Comparison of ENCODE assay signal across 10 cellular contexts in the genomic region with DNA sequence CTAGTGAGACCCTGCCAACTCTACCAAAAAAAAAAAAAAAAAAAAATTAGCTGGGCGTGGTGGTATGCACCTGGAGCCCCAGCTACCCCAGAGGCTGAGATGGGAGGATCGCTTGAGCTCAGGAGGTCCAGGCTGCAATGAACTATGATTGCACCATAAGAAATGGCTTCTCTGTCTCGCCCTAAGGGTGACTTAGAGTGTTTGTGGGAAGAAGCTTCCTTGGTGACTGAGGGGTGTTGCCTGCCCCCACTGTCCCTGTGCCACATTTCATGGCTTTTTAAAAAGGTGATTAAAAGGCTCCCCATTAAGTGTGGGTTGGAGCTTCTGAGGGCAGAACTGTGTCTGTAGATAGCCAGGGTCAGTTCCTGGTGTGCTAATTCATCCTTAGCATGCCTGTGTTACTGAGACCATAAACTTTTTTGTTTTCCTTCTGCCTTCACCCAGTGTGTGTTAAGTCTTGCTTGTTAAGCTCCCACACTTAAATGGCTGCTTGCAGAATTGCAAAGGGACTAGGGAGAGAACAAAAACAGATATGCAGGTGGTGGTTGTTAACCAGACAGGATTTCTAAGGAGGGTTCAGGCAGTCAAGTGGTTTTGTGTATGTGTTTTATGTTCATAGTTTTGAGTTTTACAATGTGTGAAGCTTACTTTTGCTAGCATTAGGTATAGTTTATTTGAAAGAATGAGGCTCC. TPM values are rescaled to one million over a fixed set of nuclear protein-coding genes. Genes with fewer than 3 reads are reported as not detected.
A peak's percentile ranks its signal among the peaks of the same experiment; 100 is the strongest.
DNase-seq lines count a peak whose midpoint lies in the region; ATAC-seq, FAIRE-seq and TF ChIP-seq lines count a peak whose summit lies in the region.
"Had no signal": no experiment of that assay in that cellular context is flagged by ENCODE, and none has a peak within 500 bp of the region (broad histone marks: within the 10 kb centered on the region; RNA-seq: fewer than 3 reads in every experiment).

No MANE protein-coding gene starts in this region.

- peak overlapping the region; percentile 77 for H3K27ac Mint-ChIP-seq in mesothelial cell of epicardium

- in situ Hi-C loops in HAP-1 (cut with MboI; ENCODE audit: low sequenced_read_pairs): no loop called here
- in situ Hi-C loops in Panc1 (cut with HindIII; ENCODE audit: low pct_unique_long_range_greater_than_20kb, low sequenced_read_pairs): no loop called here

- no peak for TF ChIP-seq POLR2A in H54 (IDR thresholded peaks at IDR 0.05; ENCODE audit: low read depth, low read length)

- H4K20me1 ChIP-seq in DND-41 (ENCODE audit: insufficient read depth, low read length): peaks cover 28% of the 10 kb centered on the region; the same call in 1 of the 2 replicates

- no peak for DNase-seq in DND-41
- DNase-seq in HAP-1 (ENCODE audit: low spot score in 2 of 2): peak; percentile 61 to 95
- no peak for DNase-seq in Panc1 (ENCODE audit: low read depth, low spot score)
- DNase-seq in mesothelial cell of epicardium (ENCODE audit: low spot score in 2 of 2, unreplicated experiment in 2 of 2): no peak
- DNase-seq in H54 (ENCODE audit: insufficient read length, low spot score): no peak
- DNase-seq: activated T-cell treated with anti-CD3 and anti-CD28 coated beads, Interleukin-2, amount 50 U/mL, for 1 hour; stimulated activated naive CD4-positive, alpha-beta T cell treated with Interleukin-2 at 50 U/mL for 16 hours had no signal

- no peaks in the 10 kb centered on the region for H3K27me3 ChIP-seq in DND-41 (ENCODE audit: insufficient read depth, low read length, poor library complexity)
- H3K27me3 ChIP-seq in HAP-1 (ENCODE audit: low read depth): no peaks in the 10 kb centered on the region
- H3K27me3 ChIP-seq in Panc1 (ENCODE audit: control insufficient read depth, insufficient read depth, low read length): no peaks in the 10 kb centered on the region

- CTCF ChIA-PET in Panc1 (lab: Charles Lee): interaction anchor here (0.6 kb wide), 2 partner anchors 9 to 40 kb away, joined by 4 to 6 read pairs; no protein-coding TSS in a partner anchor

- H3K4me1 Mint-ChIP-seq in mesothelial cell of epicardium: peaks cover 80% of the 10 kb centered on the region

- H3K9me3 ChIP-seq in DND-41 (ENCODE audit: insufficient read depth, low read length, severe bottlenecking): no peaks in the 10 kb centered on the region
- H3K9me3 ChIP-seq in HAP-1: no peaks in the 10 kb centered on the region
- H3K9me3 ChIP-seq in Panc1 (ENCODE audit: control insufficient read depth, insufficient read depth, low read depth, low read length): no peaks in the 10 kb centered on the region

- no peak overlapping the region for H3K4me2 ChIP-seq in DND-41 (ENCODE audit: insufficient read depth, low read length)

- H2AFZ ChIP-seq in DND-41 (ENCODE audit: low read depth, low read length): no peak overlapping the region

- no peak overlapping the region for H3K4me3 Mint-ChIP-seq in mesothelial cell of epicardium

- H3K27ac ChIP-seq in DND-41 (ENCODE audit: low read length) (no peak overlapping the region), Panc1 (ENCODE audit: low read length) (no peak overlapping the region)

- H3K27me3 Mint-ChIP-seq in mesothelial cell of epicardium (ENCODE audit: low read depth): no peaks in the 10 kb centered on the region

- intact Hi-C loops in Panc1 (cut with micrococcal nuclease; ENCODE audit: unreplicated experiment): no loop called here

- H3K79me2 ChIP-seq in DND-41 (ENCODE audit: insufficient read depth, low read length): peaks cover 40% of the 10 kb centered on the region

- H3K9me3 Mint-ChIP-seq in mesothelial cell of epicardium: no peaks in the 10 kb centered on the region

- H3K4me3 ChIP-seq in DND-41 (ENCODE audit: low read depth in 1 of 2, low read length in 2 of 2) (no peak overlapping the region), HAP-1 (no peak overlapping the region), Panc1 (ENCODE audit: low read depth in 2 of 2, low read length in 2 of 2) (no peak overlapping the region)

- FAIRE-seq in H54 (lab: Jason Lieb, UNC): no peak

- POLR2A ChIA-PET in Panc1 (lab: Charles Lee): interaction anchor here (0.5 kb wide), 1 partner anchor 10 kb away, joined by 3 read pairs; no protein-coding TSS in a partner anchor

- H3K36me3 Mint-ChIP-seq in mesothelial cell of epicardium: peaks cover 5% of the 10 kb centered on the region

- no peak overlapping the region for H3K9ac ChIP-seq in DND-41 (ENCODE audit: low read depth, low read length)

- no TSS peak for BruUV-seq in Panc1 (replicated peaks; lab: Mats Ljungman, UMichigan)

- H3K36me3 ChIP-seq in DND-41 (ENCODE audit: insufficient read depth, low read length) (no peaks in the 10 kb centered on the region), HAP-1 (replicated peaks) (no peaks in the 10 kb centered on the region), Panc1 (ENCODE audit: control insufficient read depth, insufficient read depth, low read length) (no peaks in the 10 kb centered on the region)

- TF ChIP-seq CTCF in DND-41 (IDR thresholded peaks at IDR 0.05; ENCODE audit: borderline replicate concordance, extremely low read depth, low read length, poor library complexity, severe bottlenecking) (no peak), Panc1 (IDR thresholded peaks at IDR 0.05) (no peak), mesothelial cell of epicardium (IDR thresholded peaks at IDR 0.05; ENCODE audit: unreplicated experiment) (no peak)

- H3K4me1 ChIP-seq in DND-41 (ENCODE audit: insufficient read depth, low read length) (0 out of 2 replicates have a peak, but pooled peaks cover 9% of the 10 kb centered on the region), HAP-1 (peaks cover 37% of the 10 kb centered on the region), Panc1 (ENCODE audit: control insufficient read depth, insufficient read depth, low read length) (peaks cover 27% of the 10 kb centered on the region)

- ATAC-seq in DND-41 (ENCODE audit: insufficient read depth, low read depth): peak; percentile 49; the same call in 1 of the 3 replicates
- peak; percentile 26; the same call in 1 of the 2 replicates for ATAC-seq in Panc1
- no peak for ATAC-seq in GM18511 (IDR thresholded peaks at IDR 0.05; ENCODE audit: unreplicated experiment)
- ATAC-seq in GM18909 (IDR thresholded peaks at IDR 0.05; ENCODE audit: poor library complexity, unreplicated experiment): no peak
- no peak for ATAC-seq in HG03378 (IDR thresholded peaks at IDR 0.05; ENCODE audit: unreplicated experiment)

RNA-seq across cellular contexts. Expression of a gene that starts 14.3 kb away (rescaled TPM):
- total RNA-seq in Panc1 (2021; ENCODE audit: unreplicated experiment): 30.3 TPM
- polyA plus RNA-seq in Panc1 (2012; ENCODE audit: insufficient read length): 12.3 TPM
- total RNA-seq in mesothelial cell of epicardium: 66.1 to 67.4 TPM (median 66.5 TPM) in 3 replicates

Comparison
In these comparisons a context has a peak if more than half of its experiments do, and no peak if none do; other contexts are left out.
1. ATAC-seq: peak in DND-41 (single experiment) and Panc1 (single experiment); none in GM18511 (single experiment), GM18909 (single experiment) and HG03378 (single experiment).
2. DNase-seq: peak in HAP-1 (2 of 2); none in DND-41 (single experiment), Panc1 (single experiment), mesothelial cell of epicardium (0 of 2) and H54 (single experiment).